Comparison of ENCODE assay signal across 23 cellular contexts in genomic region chr1:161174911-161175310, GRCh38. TPM values are rescaled to one million over a fixed set of nuclear protein-coding genes. Genes with fewer than 3 reads are reported as not detected.
A peak's percentile ranks its signal among the peaks of the same experiment; 100 is the strongest.
DNase-seq lines count a peak whose midpoint lies in the region; ATAC-seq and TF ChIP-seq lines count a peak whose summit lies in the region.
"Had no signal": no experiment of that assay in that cellular context is flagged by ENCODE, and none has a peak within 500 bp of the region (broad histone marks: within the 10 kb centered on the region; RNA-seq: fewer than 3 reads in every experiment).

No MANE protein-coding gene starts in this region.

- no peaks in the 10 kb centered on the region for H3K9me3 Mint-ChIP-seq in stimulated activated naive CD8-positive, alpha-beta T cell treated with anti-CD3 and anti-CD28 coated beads, Interleukin-15, Interleukin-2, amounts not matched to agents 100 ng/mL and 50 ng/mL, for 24 hours
- H3K9me3 Mint-ChIP-seq in stimulated activated naive CD8-positive, alpha-beta T cell treated with anti-CD3 and anti-CD28 coated beads, Interleukin-15, amount 100 ng/mL, for 72 hours, result no peaks in the 10 kb centered on the region
- no peaks in the 10 kb centered on the region for H3K9me3 Mint-ChIP-seq in activated B cell treated with CpG ODN at 0.5 μM for 24 hours
- no peaks in the 10 kb centered on the region for H3K9me3 Mint-ChIP-seq in naive thymus-derived CD4-positive, alpha-beta T cell

- CTCF ChIA-PET in activated B cell treated with CpG ODN at 0.5 μM for 24 hours (lab: Charles Lee), result no interaction called here
- CTCF ChIA-PET in naive thymus-derived CD4-positive, alpha-beta T cell (lab: Charles Lee), result interaction anchor here (2.9 to 3.4 kb wide), 2 partner anchors 9 to 17 kb away, joined by 14 to 28 read pairs; partner anchors contain the start of gene PPOX

- peaks cover 40% of the 10 kb centered on the region for H3K4me1 Mint-ChIP-seq in stimulated activated naive CD8-positive, alpha-beta T cell treated with anti-CD3 and anti-CD28 coated beads, Interleukin-15, Interleukin-2, amounts not matched to agents 100 ng/mL and 50 ng/mL, for 24 hours (ENCODE audit: low read depth)
- H3K4me1 Mint-ChIP-seq in stimulated activated naive CD8-positive, alpha-beta T cell treated with anti-CD3 and anti-CD28 coated beads, Interleukin-15, amount 100 ng/mL, for 72 hours, result peaks cover 75% of the 10 kb centered on the region
- peaks cover 44% of the 10 kb centered on the region for H3K4me1 Mint-ChIP-seq in activated B cell treated with CpG ODN at 0.5 μM for 24 hours
- peaks cover 37 to 69% (median 54%) of the 10 kb centered on the region in 7 donors for H3K4me1 Mint-ChIP-seq in naive thymus-derived CD4-positive, alpha-beta T cell

- H3K27ac Mint-ChIP-seq in stimulated activated naive CD8-positive, alpha-beta T cell treated with anti-CD3 and anti-CD28 coated beads, Interleukin-15, Interleukin-2, amounts not matched to agents 100 ng/mL and 50 ng/mL, for 24 hours, result peak overlapping the region; percentile 66
- no peak overlapping the region for H3K27ac Mint-ChIP-seq in stimulated activated naive CD8-positive, alpha-beta T cell treated with anti-CD3 and anti-CD28 coated beads, Interleukin-15, amount 100 ng/mL, for 72 hours
- H3K27ac Mint-ChIP-seq in activated B cell treated with CpG ODN at 0.5 μM for 24 hours, result peak overlapping the region; percentile 59
- peak overlapping the region in 7 of 9 donors; percentile 7 to 98 (median 95) for H3K27ac Mint-ChIP-seq in naive thymus-derived CD4-positive, alpha-beta T cell

- peaks cover 19 to 21% of the 10 kb centered on the region in 2 donors for H3K4me1 ChIP-seq in naive thymus-derived CD4-positive, alpha-beta T cell (ENCODE audit: control insufficient read depth in 2 of 2, insufficient read depth in 2 of 2, low read length in 2 of 2)

- POLR2A ChIA-PET in activated B cell treated with CpG ODN at 0.5 μM for 24 hours (lab: Charles Lee), result interaction anchor here (4.3 kb wide), 1 partner anchor 9 kb away, joined by 42 read pairs; the partner anchor contains the start of gene PPOX
- POLR2A ChIA-PET in naive thymus-derived CD4-positive, alpha-beta T cell (lab: Charles Lee), result interaction anchor here (0.5 to 3.7 kb wide), 5 partner anchors 8 to 117 kb away, joined by 3 to 49 read pairs (median 28); partner anchors contain the start of genes NDUFS2, PPOX and UFC1

- H3K27me3 Mint-ChIP-seq in stimulated activated naive CD8-positive, alpha-beta T cell treated with anti-CD3 and anti-CD28 coated beads, Interleukin-15, Interleukin-2, amounts not matched to agents 100 ng/mL and 50 ng/mL, for 24 hours, result no peaks in the 10 kb centered on the region
- H3K27me3 Mint-ChIP-seq in stimulated activated naive CD8-positive, alpha-beta T cell treated with anti-CD3 and anti-CD28 coated beads, Interleukin-15, amount 100 ng/mL, for 72 hours, result no peaks in the 10 kb centered on the region
- no peaks in the 10 kb centered on the region for H3K27me3 Mint-ChIP-seq in activated B cell treated with CpG ODN at 0.5 μM for 24 hours
- H3K27me3 Mint-ChIP-seq in naive thymus-derived CD4-positive, alpha-beta T cell, result no peaks in the 10 kb centered on the region

- H3K36me3 ChIP-seq in naive thymus-derived CD4-positive, alpha-beta T cell (ENCODE audit: control insufficient read depth in 2 of 3, insufficient read depth in 3 of 3, low read length in 3 of 3), result peaks cover 0 to 61% (median 23%) of the 10 kb centered on the region in 3 experiments
- H3K36me3 ChIP-seq: ovary had no signal

- H3K4me3 Mint-ChIP-seq in stimulated activated naive CD8-positive, alpha-beta T cell treated with anti-CD3 and anti-CD28 coated beads, Interleukin-15, Interleukin-2, amounts not matched to agents 100 ng/mL and 50 ng/mL, for 24 hours, result no peak overlapping the region
- peak overlapping the region in 1 of 2 donors; percentile 53 for H3K4me3 Mint-ChIP-seq in stimulated activated naive CD8-positive, alpha-beta T cell treated with anti-CD3 and anti-CD28 coated beads, Interleukin-15, amount 100 ng/mL, for 72 hours
- no peak overlapping the region for H3K4me3 Mint-ChIP-seq in activated B cell treated with CpG ODN at 0.5 μM for 24 hours
- peak overlapping the region; percentile 18 to 100 (median 96) for H3K4me3 Mint-ChIP-seq in naive thymus-derived CD4-positive, alpha-beta T cell

- no peak for TF ChIP-seq CTCF in activated B cell treated with CpG ODN at 0.5 μM for 24 hours (IDR thresholded peaks at IDR 0.05)

- H3K27me3 ChIP-seq in naive thymus-derived CD4-positive, alpha-beta T cell (ENCODE audit: control insufficient read depth in 2 of 2, insufficient read depth in 2 of 2, low read length in 2 of 2), result no peaks in the 10 kb centered on the region
- H3K27me3 ChIP-seq: adrenal gland; BLaER1 treated with 17β-estradiol and CSF1 and Interleukin-3, amounts not matched to agents 10 nM and 100 nM; cardiac muscle cell; dorsolateral prefrontal cortex; gastroesophageal sphincter; ovary; SJSA1 had no signal

- ATAC-seq in stimulated activated naive CD8-positive, alpha-beta T cell treated with anti-CD3 and anti-CD28 coated beads, Interleukin-15, amount 100 ng/mL, for 72 hours, result no peak
- ATAC-seq in activated B cell treated with CpG ODN at 0.5 μM for 24 hours (ENCODE audit: low read depth) (no peak), HG02973 (IDR thresholded peaks at IDR 0.05; ENCODE audit: unreplicated experiment) (no peak), HG02840 (IDR thresholded peaks at IDR 0.05; ENCODE audit: low FRiP score, unreplicated experiment) (no peak), GM21423 (IDR thresholded peaks at IDR 0.05; ENCODE audit: unreplicated experiment) (no peak)
- ATAC-seq in naive thymus-derived CD4-positive, alpha-beta T cell, result no peak
- ATAC-seq: gastroesophageal sphincter, HCT116 had no signal

- no peaks in the 10 kb centered on the region for H3K9me3 ChIP-seq in naive thymus-derived CD4-positive, alpha-beta T cell (ENCODE audit: control insufficient read depth in 2 of 3, low read length in 3 of 3)
- H3K9me3 ChIP-seq: adrenal gland; BLaER1 treated with 17β-estradiol and CSF1 and Interleukin-3, amounts not matched to agents 10 nM and 100 nM; gastroesophageal sphincter; ovary; SJSA1 had no signal

- no peak overlapping the region for H3K27ac ChIP-seq in naive thymus-derived CD4-positive, alpha-beta T cell (ENCODE audit: low read depth, low read length)
- H3K27ac ChIP-seq: adrenal gland; BLaER1 treated with 17β-estradiol and CSF1 and Interleukin-3, amounts not matched to agents 10 nM and 100 nM; cardiac muscle cell; dorsolateral prefrontal cortex; ovary; PC-9; SJSA1 had no signal

- no peak overlapping the region for H3K4me3 ChIP-seq in naive thymus-derived CD4-positive, alpha-beta T cell (ENCODE audit: low read length)
- H3K4me3 ChIP-seq: adrenal gland, cardiac muscle cell, dorsolateral prefrontal cortex, gastroesophageal sphincter, ovary, PC-9, SJSA1 had no signal

- no peak for DNase-seq in stimulated activated naive CD8-positive, alpha-beta T cell treated with anti-CD3 and anti-CD28 coated beads, Interleukin-15, amount 100 ng/mL, for 72 hours
- DNase-seq in activated B cell treated with CpG ODN at 0.5 μM for 24 hours, result no peak
- no peak for DNase-seq in naive thymus-derived CD4-positive, alpha-beta T cell
- DNase-seq: activated CD4-positive, CD25-positive, alpha-beta regulatory T cell treated with anti-CD3 and anti-CD28 coated beads, Interleukin-2, amount 50 U/mL, for 72 hours; activated T-cell treated with anti-CD3 and anti-CD28 coated beads, Interleukin-2, amount 50 U/mL, for 1 hour; adrenal gland; DMS153; dorsolateral prefrontal cortex; KG1; NCI-H1105; NCI-H526 treated with DMSO at 0.1 percent for 48 hours; PC-9; T1000 had no signal

- peaks cover 48% of the 10 kb centered on the region for H3K36me3 Mint-ChIP-seq in stimulated activated naive CD8-positive, alpha-beta T cell treated with anti-CD3 and anti-CD28 coated beads, Interleukin-15, Interleukin-2, amounts not matched to agents 100 ng/mL and 50 ng/mL, for 24 hours (ENCODE audit: low read depth)
- H3K36me3 Mint-ChIP-seq in activated B cell treated with CpG ODN at 0.5 μM for 24 hours (ENCODE audit: low read depth), result peaks cover 64% of the 10 kb centered on the region
- peaks cover 13 to 44% (median 20%) of the 10 kb centered on the region in 5 donors for H3K36me3 Mint-ChIP-seq in naive thymus-derived CD4-positive, alpha-beta T cell

- intact Hi-C loops in activated B cell treated with CpG ODN at 0.5 μM for 24 hours (cut with micrococcal nuclease), result no loop called here
- intact Hi-C loops in naive thymus-derived CD4-positive, alpha-beta T cell (cut with micrococcal nuclease), result no loop called here

RNA-seq across cellular contexts. Expression of gene B4GALT3, which starts 2.4 kb away (rescaled TPM):
- total RNA-seq in activated B cell treated with CpG ODN at 0.5 μM for 24 hours, result 40.7 and 41.7 TPM in 2 replicates
- 10 to 100 TPM; 40.5 to 83.7 (median 54.3) TPM for total RNA-seq in naive thymus-derived CD4-positive, alpha-beta T cell
- polyA plus RNA-seq in naive thymus-derived CD4-positive, alpha-beta T cell, result 10 to 100 TPM; 36.2 to 52.5 TPM

RNA-seq across cellular contexts. Expression of gene PPOX, which starts 8.7 kb away (rescaled TPM):
- 31.5 and 40.7 TPM in 2 replicates for total RNA-seq in activated B cell treated with CpG ODN at 0.5 μM for 24 hours
- 10 to 100 TPM; 39.7 to 76.2 (median 43.4) TPM for total RNA-seq in naive thymus-derived CD4-positive, alpha-beta T cell
- 10 to 100 TPM; 20.1 to 22.9 TPM for polyA plus RNA-seq in naive thymus-derived CD4-positive, alpha-beta T cell

RNA-seq across cellular contexts. Expression of gene USP21, which starts 15.6 kb away (rescaled TPM):
- 31.9 and 38.1 TPM in 2 replicates for total RNA-seq in activated B cell treated with CpG ODN at 0.5 μM for 24 hours
- total RNA-seq in naive thymus-derived CD4-positive, alpha-beta T cell, result 10 to 100 TPM; 36.0 to 66.0 (median 38.6) TPM
- polyA plus RNA-seq in naive thymus-derived CD4-positive, alpha-beta T cell, result 10 to 100 TPM; 15.2 to 35.0 TPM

RNA-seq across cellular contexts. Expression of gene UFC1, which starts 21.1 kb away (rescaled TPM):
- 107 and 127 TPM in 2 replicates for total RNA-seq in activated B cell treated with CpG ODN at 0.5 μM for 24 hours
- total RNA-seq in naive thymus-derived CD4-positive, alpha-beta T cell, result 100 to 1,000 TPM in 2 of 5 experiments, 10 to 100 TPM in 3; 83.7 to 116 (median 98.9) TPM
- 100 to 1,000 TPM; 129 to 132 TPM for polyA plus RNA-seq in naive thymus-derived CD4-positive, alpha-beta T cell

RNA-seq across cellular contexts. Expression of gene ADAMTS4, which starts 23.9 kb away (rescaled TPM):
- total RNA-seq in activated B cell treated with CpG ODN at 0.5 μM for 24 hours, result not detected in 2 replicates
- 1 to 10 TPM in 4 of 5 experiments, under 1 TPM in 1; 0.70 to 3.3 (median 1.6) TPM for total RNA-seq in naive thymus-derived CD4-positive, alpha-beta T cell
- under 1 TPM; 0.21 to 0.38 TPM for polyA plus RNA-seq in naive thymus-derived CD4-positive, alpha-beta T cell
- total RNA-seq: PC-9, SJSA1 had no signal

Comparison
In these comparisons a context has a peak if more than half of its experiments do, and no peak if none do; other contexts are left out.
1. H3K27ac Mint-ChIP-seq: peak in stimulated activated naive CD8-positive, alpha-beta T cell treated with anti-CD3 and anti-CD28 coated beads, Interleukin-15, Interleukin-2, amounts not matched to agents 100 ng/mL and 50 ng/mL, for 24 hours (single experiment), activated B cell treated with CpG ODN at 0.5 μM for 24 hours (single experiment) and naive thymus-derived CD4-positive, alpha-beta T cell (7 of 9); none in stimulated activated naive CD8-positive, alpha-beta T cell treated with anti-CD3 and anti-CD28 coated beads, Interleukin-15, amount 100 ng/mL, for 72 hours (0 of 2).
2. H3K4me3 Mint-ChIP-seq: peak in naive thymus-derived CD4-positive, alpha-beta T cell (10 of 10); none in stimulated activated naive CD8-positive, alpha-beta T cell treated with anti-CD3 and anti-CD28 coated beads, Interleukin-15, Interleukin-2, amounts not matched to agents 100 ng/mL and 50 ng/mL, for 24 hours (single experiment) and activated B cell treated with CpG ODN at 0.5 μM for 24 hours (single experiment).